In the genomic region with DNA sequence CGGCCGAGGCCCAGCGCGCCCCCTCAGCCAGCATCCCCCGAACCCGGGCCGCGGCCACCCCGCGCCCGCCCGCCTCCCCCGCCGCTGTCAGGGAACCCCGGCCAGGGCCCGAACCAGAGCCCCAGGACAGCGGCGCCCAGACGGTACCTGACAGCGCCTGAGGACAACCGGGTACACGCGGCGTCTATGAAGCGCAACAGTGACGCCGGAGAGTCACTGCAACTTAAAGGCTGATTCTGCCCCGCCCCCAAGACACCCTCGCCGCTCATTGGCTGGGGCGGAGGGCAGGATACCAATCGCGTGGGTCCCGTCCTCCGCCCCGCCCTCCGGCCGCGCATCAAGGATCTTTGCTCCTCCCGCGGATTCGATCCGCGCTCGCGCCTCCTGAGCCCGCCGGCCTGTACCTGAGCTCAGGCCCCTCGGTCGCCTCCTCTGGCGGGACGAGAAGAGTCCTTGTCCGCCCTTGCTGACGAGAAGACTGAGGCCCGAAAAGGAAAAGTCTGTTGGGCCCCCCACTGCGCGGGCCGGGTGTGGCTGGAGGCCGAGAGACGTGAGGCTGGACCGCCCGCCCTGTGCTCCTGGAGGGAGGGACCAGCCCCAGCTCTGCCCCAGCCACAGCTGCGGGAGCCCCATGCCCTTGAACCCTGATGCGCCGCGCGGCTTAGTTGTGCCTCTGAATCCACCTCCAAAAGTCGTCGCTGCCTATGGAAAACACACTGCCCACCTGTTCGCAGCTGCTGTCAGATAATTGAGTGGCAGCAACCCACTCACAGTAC, we compare ENCODE assay signal across 1 cellular context.
A peak's percentile ranks its signal among the peaks of the same experiment; 100 is the strongest.
TF ChIP-seq lines count a peak whose summit lies in the region.

A gene (minus strand): TSS at position 198 of the 776 bp plus-strand sequence. CDS start 6,752 bp downstream, outside the sequence.

TF ChIP-seq in HepG2, 621 proteins besides CTCF, POLR2A, EP300 and RAD21 (continued from another document and continues in another):
- TF ChIP-seq, protein P1, sequence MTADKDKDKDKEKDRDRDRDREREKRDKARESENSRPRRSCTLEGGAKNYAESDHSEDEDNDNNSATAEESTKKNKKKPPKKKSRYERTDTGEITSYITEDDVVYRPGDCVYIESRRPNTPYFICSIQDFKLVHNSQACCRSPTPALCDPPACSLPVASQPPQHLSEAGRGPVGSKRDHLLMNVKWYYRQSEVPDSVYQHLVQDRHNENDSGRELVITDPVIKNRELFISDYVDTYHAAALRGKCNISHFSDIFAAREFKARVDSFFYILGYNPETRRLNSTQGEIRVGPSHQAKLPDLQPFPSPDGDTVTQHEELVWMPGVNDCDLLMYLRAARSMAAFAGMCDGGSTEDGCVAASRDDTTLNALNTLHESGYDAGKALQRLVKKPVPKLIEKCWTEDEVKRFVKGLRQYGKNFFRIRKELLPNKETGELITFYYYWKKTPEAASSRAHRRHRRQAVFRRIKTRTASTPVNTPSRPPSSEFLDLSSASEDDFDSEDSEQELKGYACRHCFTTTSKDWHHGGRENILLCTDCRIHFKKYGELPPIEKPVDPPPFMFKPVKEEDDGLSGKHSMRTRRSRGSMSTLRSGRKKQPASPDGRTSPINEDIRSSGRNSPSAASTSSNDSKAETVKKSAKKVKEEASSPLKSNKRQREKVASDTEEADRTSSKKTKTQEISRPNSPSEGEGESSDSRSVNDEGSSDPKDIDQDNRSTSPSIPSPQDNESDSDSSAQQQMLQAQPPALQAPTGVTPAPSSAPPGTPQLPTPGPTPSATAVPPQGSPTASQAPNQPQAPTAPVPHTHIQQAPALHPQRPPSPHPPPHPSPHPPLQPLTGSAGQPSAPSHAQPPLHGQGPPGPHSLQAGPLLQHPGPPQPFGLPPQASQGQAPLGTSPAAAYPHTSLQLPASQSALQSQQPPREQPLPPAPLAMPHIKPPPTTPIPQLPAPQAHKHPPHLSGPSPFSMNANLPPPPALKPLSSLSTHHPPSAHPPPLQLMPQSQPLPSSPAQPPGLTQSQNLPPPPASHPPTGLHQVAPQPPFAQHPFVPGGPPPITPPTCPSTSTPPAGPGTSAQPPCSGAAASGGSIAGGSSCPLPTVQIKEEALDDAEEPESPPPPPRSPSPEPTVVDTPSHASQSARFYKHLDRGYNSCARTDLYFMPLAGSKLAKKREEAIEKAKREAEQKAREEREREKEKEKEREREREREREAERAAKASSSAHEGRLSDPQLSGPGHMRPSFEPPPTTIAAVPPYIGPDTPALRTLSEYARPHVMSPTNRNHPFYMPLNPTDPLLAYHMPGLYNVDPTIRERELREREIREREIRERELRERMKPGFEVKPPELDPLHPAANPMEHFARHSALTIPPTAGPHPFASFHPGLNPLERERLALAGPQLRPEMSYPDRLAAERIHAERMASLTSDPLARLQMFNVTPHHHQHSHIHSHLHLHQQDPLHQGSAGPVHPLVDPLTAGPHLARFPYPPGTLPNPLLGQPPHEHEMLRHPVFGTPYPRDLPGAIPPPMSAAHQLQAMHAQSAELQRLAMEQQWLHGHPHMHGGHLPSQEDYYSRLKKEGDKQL (CRISPR knock-in tag; IDR thresholded peaks at IDR 0.05; ENCODE audit: low read depth) = no peak; the same call in 1 of the 2 replicates
- TF ChIP-seq AKAP8 (CRISPR knock-in tag; IDR thresholded peaks at IDR 0.05) (no peak), CCDC6 (CRISPR knock-in tag; IDR thresholded peaks at IDR 0.05) (peak; percentile 72), TGIF2 (CRISPR knock-in tag; IDR thresholded peaks at IDR 0.05) (no peak), RBM39 (IDR thresholded peaks at IDR 0.05; ENCODE audit: low read depth, low read length, poor library complexity, severe bottlenecking) (peak; percentile 33), ZBTB38 (CRISPR knock-in tag; IDR thresholded peaks at IDR 0.05) (no peak), RBAK (CRISPR knock-in tag; IDR thresholded peaks at IDR 0.05) (no peak), SNRNP70 (IDR thresholded peaks at IDR 0.05; ENCODE audit: low read depth, low read length) (no peak), ZNF850 (CRISPR knock-in tag; conservative IDR thresholded peaks at IDR 0.05) (no peak), JARID2 (CRISPR knock-in tag; IDR thresholded peaks at IDR 0.05; ENCODE audit: insufficient replicate concordance) (no peak), ZNF350 (CRISPR knock-in tag; IDR thresholded peaks at IDR 0.05; ENCODE audit: borderline replicate concordance, low read depth) (peak; percentile 45; the same call in 1 of the 2 replicates), ZSCAN29 (CRISPR knock-in tag; conservative IDR thresholded peaks at IDR 0.05) (no peak), NCOA2 (CRISPR knock-in tag; IDR thresholded peaks at IDR 0.05) (no peak; the same call in 1 of the 2 replicates), ZNF136 (CRISPR knock-in tag; IDR thresholded peaks at IDR 0.05; ENCODE audit: low read depth) (no peak), HMG20B (CRISPR knock-in tag; conservative IDR thresholded peaks at IDR 0.05) (0 out of 2 replicates have a peak, but pooled peaks have one; percentile 18), NR3C1 (CRISPR knock-in tag; IDR thresholded peaks at IDR 0.05) (no peak), ZNF382 (CRISPR knock-in tag; IDR thresholded peaks at IDR 0.05; ENCODE audit: borderline replicate concordance) (no peak), MIXL1 (CRISPR knock-in tag; IDR thresholded peaks at IDR 0.05) (no peak; the same call in 1 of the 2 replicates), RORA (CRISPR knock-in tag; IDR thresholded peaks at IDR 0.05) (no peak), NRL (CRISPR knock-in tag; IDR thresholded peaks at IDR 0.05; ENCODE audit: borderline replicate concordance) (no peak; the same call in none of the 2 replicates), SMAD3 (CRISPR knock-in tag; IDR thresholded peaks at IDR 0.05) (0 out of 2 replicates have a peak, but pooled peaks have one; percentile 2), ADNP (CRISPR knock-in tag; IDR thresholded peaks at IDR 0.05) (peak; percentile 64; the same call in 1 of the 2 replicates)
- TF ChIP-seq, protein P2, sequence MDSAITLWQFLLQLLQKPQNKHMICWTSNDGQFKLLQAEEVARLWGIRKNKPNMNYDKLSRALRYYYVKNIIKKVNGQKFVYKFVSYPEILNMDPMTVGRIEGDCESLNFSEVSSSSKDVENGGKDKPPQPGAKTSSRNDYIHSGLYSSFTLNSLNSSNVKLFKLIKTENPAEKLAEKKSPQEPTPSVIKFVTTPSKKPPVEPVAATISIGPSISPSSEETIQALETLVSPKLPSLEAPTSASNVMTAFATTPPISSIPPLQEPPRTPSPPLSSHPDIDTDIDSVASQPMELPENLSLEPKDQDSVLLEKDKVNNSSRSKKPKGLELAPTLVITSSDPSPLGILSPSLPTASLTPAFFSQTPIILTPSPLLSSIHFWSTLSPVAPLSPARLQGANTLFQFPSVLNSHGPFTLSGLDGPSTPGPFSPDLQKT (CRISPR knock-in tag; IDR thresholded peaks at IDR 0.05; ENCODE audit: borderline replicate concordance) = no peak
- TF ChIP-seq, protein P3, sequence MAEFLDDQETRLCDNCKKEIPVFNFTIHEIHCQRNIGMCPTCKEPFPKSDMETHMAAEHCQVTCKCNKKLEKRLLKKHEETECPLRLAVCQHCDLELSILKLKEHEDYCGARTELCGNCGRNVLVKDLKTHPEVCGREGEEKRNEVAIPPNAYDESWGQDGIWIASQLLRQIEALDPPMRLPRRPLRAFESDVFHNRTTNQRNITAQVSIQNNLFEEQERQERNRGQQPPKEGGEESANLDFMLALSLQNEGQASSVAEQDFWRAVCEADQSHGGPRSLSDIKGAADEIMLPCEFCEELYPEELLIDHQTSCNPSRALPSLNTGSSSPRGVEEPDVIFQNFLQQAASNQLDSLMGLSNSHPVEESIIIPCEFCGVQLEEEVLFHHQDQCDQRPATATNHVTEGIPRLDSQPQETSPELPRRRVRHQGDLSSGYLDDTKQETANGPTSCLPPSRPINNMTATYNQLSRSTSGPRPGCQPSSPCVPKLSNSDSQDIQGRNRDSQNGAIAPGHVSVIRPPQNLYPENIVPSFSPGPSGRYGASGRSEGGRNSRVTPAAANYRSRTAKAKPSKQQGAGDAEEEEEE (CRISPR knock-in tag; IDR thresholded peaks at IDR 0.05; ENCODE audit: borderline replicate concordance) = no peak
- TF ChIP-seq, protein P4, sequence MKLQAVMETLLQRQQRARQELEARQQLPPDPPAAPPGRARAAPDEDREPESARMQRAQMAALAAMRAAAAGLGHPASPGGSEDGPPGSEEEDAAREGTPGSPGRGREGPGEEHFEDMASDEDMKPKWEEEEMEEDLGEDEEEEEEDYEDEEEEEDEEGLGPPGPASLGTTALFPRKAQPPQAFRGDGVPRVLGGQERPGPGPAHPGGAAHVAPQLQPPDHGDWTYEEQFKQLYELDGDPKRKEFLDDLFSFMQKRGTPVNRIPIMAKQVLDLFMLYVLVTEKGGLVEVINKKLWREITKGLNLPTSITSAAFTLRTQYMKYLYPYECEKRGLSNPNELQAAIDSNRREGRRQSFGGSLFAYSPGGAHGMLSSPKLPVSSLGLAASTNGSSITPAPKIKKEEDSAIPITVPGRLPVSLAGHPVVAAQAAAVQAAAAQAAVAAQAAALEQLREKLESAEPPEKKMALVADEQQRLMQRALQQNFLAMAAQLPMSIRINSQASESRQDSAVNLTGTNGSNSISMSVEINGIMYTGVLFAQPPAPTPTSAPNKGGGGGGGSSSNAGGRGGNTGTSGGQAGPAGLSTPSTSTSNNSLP (IDR thresholded peaks at IDR 0.05; ENCODE audit: low read depth, low read length) = no peak
- TF ChIP-seq, protein P5, sequence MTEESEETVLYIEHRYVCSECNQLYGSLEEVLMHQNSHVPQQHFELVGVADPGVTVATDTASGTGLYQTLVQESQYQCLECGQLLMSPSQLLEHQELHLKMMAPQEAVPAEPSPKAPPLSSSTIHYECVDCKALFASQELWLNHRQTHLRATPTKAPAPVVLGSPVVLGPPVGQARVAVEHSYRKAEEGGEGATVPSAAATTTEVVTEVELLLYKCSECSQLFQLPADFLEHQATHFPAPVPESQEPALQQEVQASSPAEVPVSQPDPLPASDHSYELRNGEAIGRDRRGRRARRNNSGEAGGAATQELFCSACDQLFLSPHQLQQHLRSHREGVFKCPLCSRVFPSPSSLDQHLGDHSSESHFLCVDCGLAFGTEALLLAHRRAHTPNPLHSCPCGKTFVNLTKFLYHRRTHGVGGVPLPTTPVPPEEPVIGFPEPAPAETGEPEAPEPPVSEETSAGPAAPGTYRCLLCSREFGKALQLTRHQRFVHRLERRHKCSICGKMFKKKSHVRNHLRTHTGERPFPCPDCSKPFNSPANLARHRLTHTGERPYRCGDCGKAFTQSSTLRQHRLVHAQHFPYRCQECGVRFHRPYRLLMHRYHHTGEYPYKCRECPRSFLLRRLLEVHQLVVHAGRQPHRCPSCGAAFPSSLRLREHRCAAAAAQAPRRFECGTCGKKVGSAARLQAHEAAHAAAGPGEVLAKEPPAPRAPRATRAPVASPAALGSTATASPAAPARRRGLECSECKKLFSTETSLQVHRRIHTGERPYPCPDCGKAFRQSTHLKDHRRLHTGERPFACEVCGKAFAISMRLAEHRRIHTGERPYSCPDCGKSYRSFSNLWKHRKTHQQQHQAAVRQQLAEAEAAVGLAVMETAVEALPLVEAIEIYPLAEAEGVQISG (CRISPR knock-in tag; IDR thresholded peaks at IDR 0.05) = peak; percentile 25; the same call in 1 of the 2 replicates
- TF ChIP-seq, protein P6, sequence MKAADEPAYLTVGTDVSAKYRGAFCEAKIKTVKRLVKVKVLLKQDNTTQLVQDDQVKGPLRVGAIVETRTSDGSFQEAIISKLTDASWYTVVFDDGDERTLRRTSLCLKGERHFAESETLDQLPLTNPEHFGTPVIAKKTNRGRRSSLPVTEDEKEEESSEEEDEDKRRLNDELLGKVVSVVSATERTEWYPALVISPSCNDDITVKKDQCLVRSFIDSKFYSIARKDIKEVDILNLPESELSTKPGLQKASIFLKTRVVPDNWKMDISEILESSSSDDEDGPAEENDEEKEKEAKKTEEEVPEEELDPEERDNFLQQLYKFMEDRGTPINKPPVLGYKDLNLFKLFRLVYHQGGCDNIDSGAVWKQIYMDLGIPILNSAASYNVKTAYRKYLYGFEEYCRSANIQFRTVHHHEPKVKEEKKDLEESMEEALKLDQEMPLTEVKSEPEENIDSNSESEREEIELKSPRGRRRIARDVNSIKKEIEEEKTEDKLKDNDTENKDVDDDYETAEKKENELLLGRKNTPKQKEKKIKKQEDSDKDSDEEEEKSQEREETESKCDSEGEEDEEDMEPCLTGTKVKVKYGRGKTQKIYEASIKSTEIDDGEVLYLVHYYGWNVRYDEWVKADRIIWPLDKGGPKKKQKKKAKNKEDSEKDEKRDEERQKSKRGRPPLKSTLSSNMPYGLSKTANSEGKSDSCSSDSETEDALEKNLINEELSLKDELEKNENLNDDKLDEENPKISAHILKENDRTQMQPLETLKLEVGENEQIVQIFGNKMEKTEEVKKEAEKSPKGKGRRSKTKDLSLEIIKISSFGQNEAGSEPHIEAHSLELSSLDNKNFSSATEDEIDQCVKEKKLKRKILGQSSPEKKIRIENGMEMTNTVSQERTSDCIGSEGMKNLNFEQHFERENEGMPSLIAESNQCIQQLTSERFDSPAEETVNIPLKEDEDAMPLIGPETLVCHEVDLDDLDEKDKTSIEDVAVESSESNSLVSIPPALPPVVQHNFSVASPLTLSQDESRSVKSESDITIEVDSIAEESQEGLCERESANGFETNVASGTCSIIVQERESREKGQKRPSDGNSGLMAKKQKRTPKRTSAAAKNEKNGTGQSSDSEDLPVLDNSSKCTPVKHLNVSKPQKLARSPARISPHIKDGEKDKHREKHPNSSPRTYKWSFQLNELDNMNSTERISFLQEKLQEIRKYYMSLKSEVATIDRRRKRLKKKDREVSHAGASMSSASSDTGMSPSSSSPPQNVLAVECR (CRISPR knock-in tag; IDR thresholded peaks at IDR 0.05; ENCODE audit: borderline replicate concordance) = peak; percentile 86
- TF ChIP-seq, protein P7, sequence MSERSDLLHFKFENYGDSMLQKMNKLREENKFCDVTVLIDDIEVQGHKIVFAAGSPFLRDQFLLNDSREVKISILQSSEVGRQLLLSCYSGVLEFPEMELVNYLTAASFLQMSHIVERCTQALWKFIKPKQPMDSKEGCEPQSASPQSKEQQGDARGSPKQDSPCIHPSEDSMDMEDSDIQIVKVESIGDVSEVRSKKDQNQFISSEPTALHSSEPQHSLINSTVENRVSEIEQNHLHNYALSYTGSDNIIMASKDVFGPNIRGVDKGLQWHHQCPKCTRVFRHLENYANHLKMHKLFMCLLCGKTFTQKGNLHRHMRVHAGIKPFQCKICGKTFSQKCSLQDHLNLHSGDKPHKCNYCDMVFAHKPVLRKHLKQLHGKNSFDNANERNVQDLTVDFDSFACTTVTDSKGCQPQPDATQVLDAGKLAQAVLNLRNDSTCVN (CRISPR knock-in tag; IDR thresholded peaks at IDR 0.05; ENCODE audit: borderline replicate concordance) = no peak
- TF ChIP-seq, protein P8, sequence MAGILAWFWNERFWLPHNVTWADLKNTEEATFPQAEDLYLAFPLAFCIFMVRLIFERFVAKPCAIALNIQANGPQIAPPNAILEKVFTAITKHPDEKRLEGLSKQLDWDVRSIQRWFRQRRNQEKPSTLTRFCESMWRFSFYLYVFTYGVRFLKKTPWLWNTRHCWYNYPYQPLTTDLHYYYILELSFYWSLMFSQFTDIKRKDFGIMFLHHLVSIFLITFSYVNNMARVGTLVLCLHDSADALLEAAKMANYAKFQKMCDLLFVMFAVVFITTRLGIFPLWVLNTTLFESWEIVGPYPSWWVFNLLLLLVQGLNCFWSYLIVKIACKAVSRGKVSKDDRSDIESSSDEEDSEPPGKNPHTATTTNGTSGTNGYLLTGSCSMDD (CRISPR knock-in tag; IDR thresholded peaks at IDR 0.05) = no peak
- TF ChIP-seq, protein P9, sequence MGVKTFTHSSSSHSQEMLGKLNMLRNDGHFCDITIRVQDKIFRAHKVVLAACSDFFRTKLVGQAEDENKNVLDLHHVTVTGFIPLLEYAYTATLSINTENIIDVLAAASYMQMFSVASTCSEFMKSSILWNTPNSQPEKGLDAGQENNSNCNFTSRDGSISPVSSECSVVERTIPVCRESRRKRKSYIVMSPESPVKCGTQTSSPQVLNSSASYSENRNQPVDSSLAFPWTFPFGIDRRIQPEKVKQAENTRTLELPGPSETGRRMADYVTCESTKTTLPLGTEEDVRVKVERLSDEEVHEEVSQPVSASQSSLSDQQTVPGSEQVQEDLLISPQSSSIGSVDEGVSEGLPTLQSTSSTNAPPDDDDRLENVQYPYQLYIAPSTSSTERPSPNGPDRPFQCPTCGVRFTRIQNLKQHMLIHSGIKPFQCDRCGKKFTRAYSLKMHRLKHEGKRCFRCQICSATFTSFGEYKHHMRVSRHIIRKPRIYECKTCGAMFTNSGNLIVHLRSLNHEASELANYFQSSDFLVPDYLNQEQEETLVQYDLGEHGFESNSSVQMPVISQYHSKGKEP (CRISPR knock-in tag; IDR thresholded peaks at IDR 0.05) = 0 out of 2 replicates have a peak, but pooled peaks have one; percentile 37
